Comparison of ENCODE assay signal across 12 cellular contexts in the genomic region with DNA sequence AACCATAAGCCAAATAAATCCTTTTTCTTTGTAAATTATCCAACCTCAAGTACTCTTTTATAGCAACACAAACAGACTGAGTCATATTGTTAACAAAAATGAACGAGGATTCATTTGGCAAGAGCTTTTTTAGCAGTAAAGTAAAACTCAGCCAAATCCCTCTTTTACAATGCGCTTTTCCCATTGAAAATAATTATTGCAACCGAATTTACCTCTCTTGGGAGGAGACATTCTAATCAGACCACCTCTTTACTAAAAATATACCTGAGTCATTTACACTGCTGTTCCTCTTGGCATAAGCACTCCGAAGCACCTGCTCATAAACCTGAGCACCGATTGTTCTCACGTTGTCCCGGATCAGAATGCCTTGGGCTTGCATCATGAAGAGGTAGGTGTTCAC. TPM values are rescaled to one million over a fixed set of nuclear protein-coding genes. Genes with fewer than 3 reads are reported as not detected.
A peak's percentile ranks its signal among the peaks of the same experiment; 100 is the strongest.
DNase-seq lines count a peak whose midpoint lies in the region; ATAC-seq and TF ChIP-seq lines count a peak whose summit lies in the region.
"Had no signal": no experiment of that assay in that cellular context is flagged by ENCODE, and none has a peak within 500 bp of the region (broad histone marks: within the 10 kb centered on the region; RNA-seq: fewer than 3 reads in every experiment).

No MANE protein-coding gene starts in this region.

- H3K9ac ChIP-seq in mesenchymal stem cell (ENCODE audit: low read length), result peak overlapping the region; percentile 67

- H3K27me3 ChIP-seq in body of pancreas (no peaks in the 10 kb centered on the region), mesenchymal stem cell (ENCODE audit: control insufficient read depth in 1 of 2, insufficient read depth in 1 of 2, low read length in 2 of 2) (no peaks in the 10 kb centered on the region)
- H3K27me3 ChIP-seq: heart right ventricle, sigmoid colon had no signal

- no peak for TF ChIP-seq POLR2A in body of pancreas (IDR thresholded peaks at IDR 0.05)

- no peak overlapping the region for H2BK12ac ChIP-seq in mesenchymal stem cell (ENCODE audit: low read length in 2 of 2)

- DNase-seq in AG10803 (ENCODE audit: low read depth), result peak; percentile 46
- DNase-seq in NCI-H1105 treated with DMSO at 0.1 percent for 48 hours (lab: John Stamatoyannopoulos, UW), result peak; percentile 30
- peak; percentile 41 to 75 (median 68) for DNase-seq in body of pancreas
- DNase-seq in mesenchymal stem cell, result no peak
- no peak for DNase-seq in SKM-1 (lab: John Stamatoyannopoulos, UW; ENCODE audit: unreplicated experiment)
- DNase-seq in GF-D8 (lab: John Stamatoyannopoulos, UW), result no peak
- DNase-seq in NCI-H2081 treated with DMSO at 0.1 percent for 48 hours (lab: John Stamatoyannopoulos, UW), result no peak
- DNase-seq: heart right ventricle, NCI-H146, sigmoid colon had no signal

- H3K9me3 ChIP-seq in body of pancreas, result no peaks in the 10 kb centered on the region
- H3K9me3 ChIP-seq in mesenchymal stem cell (ENCODE audit: control insufficient read depth, low read length), result no peaks in the 10 kb centered on the region
- H3K9me3 ChIP-seq: heart right ventricle, sigmoid colon had no signal

- H3K79me1 ChIP-seq in mesenchymal stem cell (replicated peaks; ENCODE audit: low read length, poor library complexity, severe bottlenecking), result peaks cover 24% of the 10 kb centered on the region

- no peak overlapping the region for H2BK120ac ChIP-seq in mesenchymal stem cell (ENCODE audit: low read depth, low read length)

- H3K4ac ChIP-seq in mesenchymal stem cell (ENCODE audit: low read depth in 1 of 2, low read length in 2 of 2), result no peak overlapping the region

- no peak overlapping the region for H2BK15ac ChIP-seq in mesenchymal stem cell (ENCODE audit: low read depth, poor library complexity, severe bottlenecking)

- no peak for TF ChIP-seq CTCF in AG10803 (conservative IDR thresholded peaks at IDR 0.05; ENCODE audit: low read length)
- no peak for TF ChIP-seq CTCF in body of pancreas (IDR thresholded peaks at IDR 0.05)

- H3K4me1 ChIP-seq in body of pancreas, result peaks cover 36% of the 10 kb centered on the region
- H3K4me1 ChIP-seq in mesenchymal stem cell (ENCODE audit: control insufficient read depth, insufficient read depth, low read depth, low read length), result peaks cover 12% of the 10 kb centered on the region

- H3K14ac ChIP-seq in mesenchymal stem cell (ENCODE audit: low read length in 2 of 2), result no peak overlapping the region

- H3K36me3 ChIP-seq in body of pancreas (replicated peaks in 1 of 2; ENCODE audit: insufficient read depth in 1 of 2, low read depth in 2 of 2), result peaks cover 0 to 18% of the 10 kb centered on the region in 2 donors
- peaks cover 33 to 35% of the 10 kb centered on the region in 2 experiments for H3K36me3 ChIP-seq in mesenchymal stem cell (ENCODE audit: control insufficient read depth in 1 of 2, insufficient read depth in 2 of 2, low read depth in 1 of 2, low read length in 2 of 2)

- no peak overlapping the region for H3K4me2 ChIP-seq in mesenchymal stem cell (ENCODE audit: low read length, poor library complexity, severe bottlenecking)

- WGBS in body of pancreas, 2 donors, result 24 to 44% methylated on average over 7 of the region's 7 CpGs
- WGBS in mesenchymal stem cell, result 92% methylated on average over 4 of the region's 7 CpGs

- peak; percentile 87 for ATAC-seq in body of pancreas
- no peak for ATAC-seq in GM21423 (IDR thresholded peaks at IDR 0.05; ENCODE audit: unreplicated experiment)
- ATAC-seq: activated naive CD4-positive, alpha-beta T cell treated with anti-CD3 and anti-CD28 coated beads, Interleukin-2, amount 50 U/mL, for 72 hours had no signal

- no peak overlapping the region for H3K23ac ChIP-seq in mesenchymal stem cell (ENCODE audit: low read length in 2 of 2)

- H3K4me3 ChIP-seq in AG10803 (ENCODE audit: low read length), result no peak overlapping the region
- no peak overlapping the region for H3K4me3 ChIP-seq in body of pancreas
- H3K4me3 ChIP-seq in mesenchymal stem cell (ENCODE audit: insufficient read depth in 1 of 2, low read depth in 1 of 2, low read length in 2 of 2), result no peak overlapping the region
- H3K4me3 ChIP-seq: heart right ventricle, sigmoid colon had no signal

- no peak overlapping the region for H4K8ac ChIP-seq in mesenchymal stem cell (ENCODE audit: low read length)

- H2AFZ ChIP-seq in mesenchymal stem cell (ENCODE audit: low read depth, low read length), result no peak overlapping the region

- no peak overlapping the region for H3K18ac ChIP-seq in mesenchymal stem cell (ENCODE audit: low read depth in 1 of 2, low read length in 2 of 2)

- no peak overlapping the region for H4K91ac ChIP-seq in mesenchymal stem cell (ENCODE audit: low read length)

- H3K27ac ChIP-seq in body of pancreas (peak overlapping the region in 3 of 4 donors; percentile 45 to 51 (median 49)), mesenchymal stem cell (ENCODE audit: low read length, poor library complexity, severe bottlenecking) (no peak overlapping the region)
- H3K27ac ChIP-seq: sigmoid colon had no signal

- no peak overlapping the region for H2BK5ac ChIP-seq in mesenchymal stem cell (ENCODE audit: low read depth, low read length, poor library complexity, severe bottlenecking)

- intact Hi-C loops in body of pancreas (cut with DNase I), result no loop called here

- H2AK5ac ChIP-seq in mesenchymal stem cell (ENCODE audit: low read length, severe bottlenecking), result peak overlapping the region; percentile 36

RNA-seq across cellular contexts. Expression of gene B4GALT5, which starts 57.4 kb away (rescaled TPM):
- 10 to 100 TPM in 1 of 2 donors, 1 to 10 TPM in 1; 9.3 to 12.2 TPM for total RNA-seq in body of pancreas
- 31.5 TPM for polyA plus RNA-seq in mesenchymal stem cell (2013, experiment 1 of 2)
- 32.4 TPM for polyA plus RNA-seq in mesenchymal stem cell (2013, experiment 2 of 2)

Comparison
In these comparisons a context has a peak if more than half of its experiments do, and no peak if none do; other contexts are left out.
1. DNase-seq: peak in AG10803 (single experiment), NCI-H1105 treated with DMSO at 0.1 percent for 48 hours (single experiment) and body of pancreas (4 of 4); none in mesenchymal stem cell (single experiment), SKM-1 (single experiment), GF-D8 (single experiment) and NCI-H2081 treated with DMSO at 0.1 percent for 48 hours (single experiment).